In the genomic region with DNA sequence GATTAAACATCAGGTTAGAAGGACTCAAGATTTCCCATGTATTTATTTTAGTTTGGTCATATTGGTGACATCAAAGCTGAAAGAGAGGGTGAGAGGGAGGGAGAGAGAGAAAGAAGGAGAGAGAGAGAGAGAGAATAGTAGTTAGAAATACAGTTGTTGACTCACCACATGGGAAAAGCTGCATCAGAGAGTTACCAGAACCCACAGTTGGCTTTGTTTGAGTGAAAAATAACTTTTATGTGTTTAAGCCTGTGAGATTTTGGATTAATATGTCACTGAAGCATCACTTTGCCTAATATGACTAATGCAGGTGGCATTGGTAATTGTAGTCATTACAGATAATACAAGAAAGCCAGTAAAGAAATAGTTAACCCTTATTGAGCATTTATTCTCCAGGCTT, we compare ENCODE assay signal across 14 cellular contexts.
"Had no signal": no experiment of that assay in that cellular context is flagged by ENCODE, and none has a peak within 500 bp of the region (broad histone marks: within the 10 kb centered on the region; RNA-seq: fewer than 3 reads in every experiment).

No MANE protein-coding gene starts in this region.

- H3K27ac Mint-ChIP-seq: activated CD4-positive, alpha-beta memory T cell treated with anti-CD3 and anti-CD28 coated beads, Interleukin-2, amount 10 ng/mL, durations not matched to agents 7 days and 5 days; activated naive CD8-positive, alpha-beta T cell had no signal

- H3K36me3 Mint-ChIP-seq: activated naive CD8-positive, alpha-beta T cell had no signal

- H3K4me1 Mint-ChIP-seq: activated CD4-positive, alpha-beta memory T cell treated with anti-CD3 and anti-CD28 coated beads, Interleukin-2, amount 10 ng/mL, durations not matched to agents 7 days and 5 days had no signal

- H3K36me3 ChIP-seq: sigmoid colon had no signal

- H3K27ac ChIP-seq: sigmoid colon had no signal

- ATAC-seq: SK-N-SH treated with all-trans-retinoic acid at 6 μM for 48 hours had no signal

- H3K9me3 Mint-ChIP-seq: activated CD4-positive, alpha-beta memory T cell treated with anti-CD3 and anti-CD28 coated beads, Interleukin-2, amount 10 ng/mL, durations not matched to agents 7 days and 5 days; activated T-cell treated with anti-CD3 and anti-CD28 coated beads, Interleukin-2, amount 50 U/mL, for 4 hours had no signal

- H3K27me3 ChIP-seq: sigmoid colon had no signal

- H3K4me3 Mint-ChIP-seq: activated CD4-positive, alpha-beta memory T cell treated with anti-CD3 and anti-CD28 coated beads, Interleukin-2, amount 10 ng/mL, durations not matched to agents 7 days and 5 days; activated naive CD8-positive, alpha-beta T cell; activated T-cell treated with anti-CD3 and anti-CD28 coated beads, Interleukin-2, amount 50 U/mL, for 4 hours had no signal

- H3K4me3 ChIP-seq: sigmoid colon had no signal

- DNase-seq: activated CD4-positive, alpha-beta memory T cell treated with anti-CD3 and anti-CD28 coated beads, Interleukin-2, amount 10 ng/mL, durations not matched to agents 7 days and 5 days; activated CD4-positive, CD25-positive, alpha-beta regulatory T cell treated with anti-CD3 and anti-CD28 coated beads, Interleukin-2, amount 50 U/mL, for 72 hours; activated effector memory CD4-positive, alpha-beta T cell treated with anti-CD3 and anti-CD28 coated beads, Interleukin-2, amount 50 U/mL, for 16 hours; activated T-cell treated with anti-CD3 and anti-CD28 coated beads, Interleukin-2, amount 50 U/mL, for 4 hours; anterior cingulate cortex; hippocampal formation; kidney; mesendoderm; sigmoid colon; stimulated activated CD4-positive, alpha-beta T cell treated with anti-CD3 and anti-CD28 coated beads, Interleukin-1b, Interleukin-23, amount 100 ng/mL, for 48 hours; T-helper 1 cell; T1000 had no signal

- H3K4me1 ChIP-seq: sigmoid colon had no signal
